23 cellular contexts compared by ENCODE assay signal in genomic region chr6:45611502-45611901, GRCh38.
"Had no signal": no experiment of that assay in that cellular context is flagged by ENCODE, and none has a peak within 500 bp of the region (broad histone marks: within the 10 kb centered on the region; RNA-seq: fewer than 3 reads in every experiment).

No MANE protein-coding gene starts in this region.

- FAIRE-seq: bronchial epithelial cell, endometrium, keratinocyte, urothelium cell line had no signal

- H3K36me3 ChIP-seq: heart right ventricle, sigmoid colon, tibial artery had no signal

- H3K9me3 ChIP-seq: heart right ventricle, sigmoid colon, tibial artery had no signal

- H3K27ac Mint-ChIP-seq: activated CD4-positive, alpha-beta memory T cell treated with anti-CD3 and anti-CD28 coated beads, Interleukin-2, amount 10 ng/mL, durations not matched to agents 7 days and 5 days; activated CD4-positive, alpha-beta T cell treated with anti-CD3 and anti-CD28 coated beads, Interleukin-2, amount 10 ng/mL, durations not matched to agents 24 days and 14 days; activated naive CD4-positive, alpha-beta T cell treated with anti-CD3 and anti-CD28 coated beads for 36 hours; activated naive CD8-positive, alpha-beta T cell treated with anti-CD3 and anti-CD28 coated beads, Interleukin-2, amount 10 ng/mL, durations not matched to agents 7 days and 5 days; activated T-cell treated with anti-CD3 and anti-CD28 coated beads, Interleukin-2, amount 50 U/mL, for 72 hours had no signal

- H3K27me3 ChIP-seq: heart right ventricle, sigmoid colon had no signal

- ATAC-seq: activated CD4-positive, CD25-positive, alpha-beta regulatory T cell treated with anti-CD3 and anti-CD28 coated beads, Interleukin-2, amount 50 U/mL, for 24 hours; activated T-cell treated with anti-CD3 and anti-CD28 coated beads, Interleukin-2, amount 50 U/mL, for 72 hours; heart right ventricle had no signal

- H3K36me3 Mint-ChIP-seq: activated naive CD8-positive, alpha-beta T cell treated with anti-CD3 and anti-CD28 coated beads, Interleukin-2, amount 10 ng/mL, durations not matched to agents 7 days and 5 days had no signal

- H3K9me3 Mint-ChIP-seq: activated naive CD4-positive, alpha-beta T cell treated with anti-CD3 and anti-CD28 coated beads for 36 hours had no signal

- H3K27me3 Mint-ChIP-seq: activated CD4-positive, alpha-beta memory T cell treated with anti-CD3 and anti-CD28 coated beads, Interleukin-2, amount 10 ng/mL, durations not matched to agents 7 days and 5 days; activated CD4-positive, alpha-beta T cell treated with anti-CD3 and anti-CD28 coated beads, Interleukin-2, amount 10 ng/mL, durations not matched to agents 24 days and 14 days; activated naive CD8-positive, alpha-beta T cell treated with anti-CD3 and anti-CD28 coated beads, Interleukin-2, amount 10 ng/mL, durations not matched to agents 7 days and 5 days had no signal

- H3K27ac ChIP-seq: heart right ventricle, sigmoid colon, tibial artery, VCaP had no signal

- H3K4me3 Mint-ChIP-seq: activated CD4-positive, alpha-beta memory T cell treated with anti-CD3 and anti-CD28 coated beads, Interleukin-2, amount 10 ng/mL, durations not matched to agents 7 days and 5 days; activated CD4-positive, alpha-beta T cell treated with anti-CD3 and anti-CD28 coated beads, Interleukin-2, amount 10 ng/mL, durations not matched to agents 24 days and 14 days; activated naive CD4-positive, alpha-beta T cell treated with anti-CD3 and anti-CD28 coated beads for 36 hours; activated naive CD8-positive, alpha-beta T cell treated with anti-CD3 and anti-CD28 coated beads, Interleukin-2, amount 10 ng/mL, durations not matched to agents 7 days and 5 days; activated T-cell treated with anti-CD3 and anti-CD28 coated beads, Interleukin-2, amount 50 U/mL, for 72 hours had no signal

- H3K4me3 ChIP-seq: heart right ventricle, sigmoid colon, tibial artery had no signal

- DNase-seq: activated CD4-positive, alpha-beta memory T cell treated with anti-CD3 and anti-CD28 coated beads, Interleukin-2, amount 10 ng/mL, durations not matched to agents 7 days and 5 days; activated CD4-positive, alpha-beta T cell treated with anti-CD3 and anti-CD28 coated beads, Interleukin-2, amount 10 ng/mL, durations not matched to agents 24 days and 14 days; activated effector memory CD4-positive, alpha-beta T cell treated with Interleukin-2 at 50 U/mL for 16 hours; activated naive CD4-positive, alpha-beta T cell treated with anti-CD3 and anti-CD28 coated beads for 36 hours; activated naive CD8-positive, alpha-beta T cell treated with anti-CD3 and anti-CD28 coated beads, Interleukin-2, amount 10 ng/mL, durations not matched to agents 7 days and 5 days; activated T-cell treated with anti-CD3 and anti-CD28 coated beads, Interleukin-2, amount 50 U/mL, for 72 hours; amniotic stem cell; erythroblast; foreskin fibroblast; heart right ventricle; midbrain; nucleus accumbens; sigmoid colon; stimulated activated CD4-positive, alpha-beta T cell treated with anti-CD3 and anti-CD28 coated beads, Interleukin-2, amount 100 ng/mL, for 48 hours; stimulated activated naive CD4-positive, alpha-beta T cell; substantia nigra; tibial artery had no signal
